ENCODE assay signal across 29 cellular contexts in genomic region chr6:166604911-166605310, GRCh38.
"Had no signal": no experiment of that assay in that cellular context is flagged by ENCODE, and none has a peak within 500 bp of the region (broad histone marks: within the 10 kb centered on the region; RNA-seq: fewer than 3 reads in every experiment).

No MANE protein-coding gene starts in this region.

- H3K36me3 ChIP-seq: WERI-Rb-1 had no signal

- DNase-seq: activated CD4-positive, alpha-beta T cell treated with anti-CD3 and anti-CD28 coated beads, Interleukin-2, amount 10 ng/mL, durations not matched to agents 24 days and 14 days; activated CD4-positive, alpha-beta T cell treated with anti-CD3 and anti-CD28 coated beads, Interleukin-2, amount 50 U/mL, for 48 hours; activated gamma-delta T cell; activated naive CD4-positive, alpha-beta T cell treated with anti-CD3 and anti-CD28 coated beads for 36 hours; activated T-cell treated with anti-CD3 and anti-CD28 coated beads for 4 hours; activated T-cell treated with anti-CD3 and anti-CD28 coated beads, Interleukin-2, amount 50 U/mL, for 48 hours; amygdala; MM.1S; NCI-H1105; NCI-H1436 treated with DMSO at 0.1 percent for 48 hours; NCI-H187; NCI-H2081; NCI-H2171 treated with DMSO at 0.1 percent for 48 hours; NCI-H226; NCI-H526; NCI-H774; NK-92 treated with Interleukin-12 subunit alpha and Interleukin-12 subunit beta, amount 100 ng/mL, for 24 hours; OCI-M1; RPMI8226; T-cell; T-helper 2 cell; WERI-Rb-1 had no signal

- H3K27ac ChIP-seq: KMS-11, SK-N-MC, WERI-Rb-1 had no signal

- H3K4me3 ChIP-seq: SK-N-MC had no signal

- H3K4me2 ChIP-seq: KMS-11 had no signal

- ATAC-seq: activated CD4-positive, CD25-positive, alpha-beta regulatory T cell treated with anti-CD3 and anti-CD28 coated beads, Interleukin-2, amount 50 U/mL, for 24 hours; activated T-helper 17 cell treated with anti-CD3 and anti-CD28 coated beads, Interleukin-2, amount 50 U/mL, for 72 hours; Panc1; Right ventricle myocardium inferior; T-cell had no signal

- H3K9ac ChIP-seq: KMS-11 had no signal

- FAIRE-seq: astrocyte had no signal
